ENCODE assay signal across 9 cellular contexts in genomic region chr17:54426287-54426886, GRCh38.
DNase-seq lines count a peak whose midpoint lies in the region; ATAC-seq and TF ChIP-seq lines count a peak whose summit lies in the region.
"Had no signal": no experiment of that assay in that cellular context is flagged by ENCODE, and none has a peak within 500 bp of the region (broad histone marks: within the 10 kb centered on the region; RNA-seq: fewer than 3 reads in every experiment).

No MANE protein-coding gene starts in this region.

- DNase-seq in GM20000 (ENCODE audit: low spot score) (no peak), NCI-H1694 (lab: John Stamatoyannopoulos, UW) (peak; percentile 48), chondrocyte (ENCODE audit: low spot score) (no peak), progenitor cell of endocrine pancreas (ENCODE audit: low spot score, unreplicated experiment) (no peak), NCI-H2227 (lab: John Stamatoyannopoulos, UW; ENCODE audit: unreplicated experiment) (no peak), natural killer cell (no peak)
- DNase-seq: NCI-H345 had no signal

- H3K27ac Mint-ChIP-seq in chondrocyte (ENCODE audit: unreplicated experiment) (no peak overlapping the region), progenitor cell of endocrine pancreas (no peak overlapping the region), natural killer cell (no peak overlapping the region)
- H3K27ac Mint-ChIP-seq: memory B cell had no signal

- H3K36me3 Mint-ChIP-seq in chondrocyte (ENCODE audit: low read depth), result no peaks in the 10 kb centered on the region
- H3K36me3 Mint-ChIP-seq in progenitor cell of endocrine pancreas (ENCODE audit: insufficient read depth), result no peaks in the 10 kb centered on the region
- H3K36me3 Mint-ChIP-seq in natural killer cell, result peaks cover 9% of the 10 kb centered on the region
- H3K36me3 Mint-ChIP-seq: memory B cell had no signal

- TF ChIP-seq CTCF in GM20000 (IDR thresholded peaks at IDR 0.05; ENCODE audit: extremely low read depth, missing control alignments), result peak; percentile 26
- TF ChIP-seq CTCF in chondrocyte (IDR thresholded peaks at IDR 0.05), result peak; percentile 60
- TF ChIP-seq CTCF in progenitor cell of endocrine pancreas (IDR thresholded peaks at IDR 0.05; ENCODE audit: unreplicated experiment), result peak; percentile 68
- TF ChIP-seq CTCF in natural killer cell (IDR thresholded peaks at IDR 0.05), result no peak

- H3K4me1 Mint-ChIP-seq in chondrocyte (ENCODE audit: low read depth) (no peaks in the 10 kb centered on the region), progenitor cell of endocrine pancreas (ENCODE audit: low read depth) (peaks cover 2% of the 10 kb centered on the region), natural killer cell (no peaks in the 10 kb centered on the region)
- H3K4me1 Mint-ChIP-seq: memory B cell had no signal

- intact Hi-C loops in natural killer cell (cut with micrococcal nuclease), result no loop called here

- no peaks in the 10 kb centered on the region for H3K27me3 Mint-ChIP-seq in chondrocyte (ENCODE audit: low read depth)
- no peaks in the 10 kb centered on the region for H3K27me3 Mint-ChIP-seq in progenitor cell of endocrine pancreas
- H3K27me3 Mint-ChIP-seq in natural killer cell (ENCODE audit: low read depth in 2 of 2), result no peaks in the 10 kb centered on the region
- H3K27me3 Mint-ChIP-seq: memory B cell had no signal

- H3K9me3 Mint-ChIP-seq in chondrocyte (ENCODE audit: low read depth), result peaks cover 17% of the 10 kb centered on the region
- peaks cover 6% of the 10 kb centered on the region for H3K9me3 Mint-ChIP-seq in progenitor cell of endocrine pancreas (ENCODE audit: low read depth)
- H3K9me3 Mint-ChIP-seq in natural killer cell, result peaks cover 12 to 24% of the 10 kb centered on the region in 2 donors

- no peak overlapping the region for H3K4me3 Mint-ChIP-seq in chondrocyte (ENCODE audit: unreplicated experiment)
- no peak overlapping the region for H3K4me3 Mint-ChIP-seq in progenitor cell of endocrine pancreas (ENCODE audit: low read depth)
- H3K4me3 Mint-ChIP-seq in natural killer cell, result no peak overlapping the region
- H3K4me3 Mint-ChIP-seq: memory B cell had no signal

- no peak for ATAC-seq in GM19324 (IDR thresholded peaks at IDR 0.05; ENCODE audit: low FRiP score, unreplicated experiment)
- no peak for ATAC-seq in natural killer cell
